Comparison of ENCODE assay signal across 8 cellular contexts in genomic region chr11:35141538-35141937, GRCh38. TPM values are rescaled to one million over a fixed set of nuclear protein-coding genes. Genes with fewer than 3 reads are reported as not detected.
A peak's percentile ranks its signal among the peaks of the same experiment; 100 is the strongest.
DNase-seq lines count a peak whose midpoint lies in the region; ATAC-seq and TF ChIP-seq lines count a peak whose summit lies in the region.

No MANE protein-coding gene starts in this region.

- 9 to 16% methylated on average over 8 of the region's 8 CpGs for WGBS in lower leg skin, 2 donors

- H3K4me3 Mint-ChIP-seq in activated naive CD8-positive, alpha-beta T cell treated with anti-CD3 and anti-CD28 coated beads for 36 hours, result peak overlapping the region; percentile 88

- no peak for ATAC-seq in GM21786 (IDR thresholded peaks at IDR 0.05; ENCODE audit: unreplicated experiment)

- peaks cover 60% of the 10 kb centered on the region for H3K36me3 Mint-ChIP-seq in activated naive CD8-positive, alpha-beta T cell treated with anti-CD3 and anti-CD28 coated beads for 36 hours

- no peaks in the 10 kb centered on the region for H3K27me3 Mint-ChIP-seq in activated naive CD8-positive, alpha-beta T cell treated with anti-CD3 and anti-CD28 coated beads for 36 hours

- peaks cover 2% of the 10 kb centered on the region for H3K9me3 Mint-ChIP-seq in activated naive CD8-positive, alpha-beta T cell treated with anti-CD3 and anti-CD28 coated beads for 36 hours

- H3K27ac Mint-ChIP-seq in activated naive CD8-positive, alpha-beta T cell treated with anti-CD3 and anti-CD28 coated beads for 36 hours, result peak overlapping the region; percentile 86

- DNase-seq in activated gamma-delta T cell treated with Interleukin-2 at 50 U/mL for 16 hours (peak; percentile 29), activated gamma-delta T cell (lab: John Stamatoyannopoulos, UW) (no peak), lower leg skin (ENCODE audit: low spot score in 2 of 2) (peak; percentile 70 to 93), ureter (ENCODE audit: low spot score) (peak; percentile 74), iPS-NIHi7 (ENCODE audit: extremely low spot score) (no peak), GM03348 (ENCODE audit: low spot score) (no peak)
- DNase-seq in activated naive CD8-positive, alpha-beta T cell treated with anti-CD3 and anti-CD28 coated beads for 36 hours, result no peak

- H3K4me1 Mint-ChIP-seq in activated naive CD8-positive, alpha-beta T cell treated with anti-CD3 and anti-CD28 coated beads for 36 hours, result peaks cover 68% of the 10 kb centered on the region

- TF ChIP-seq POLR2A in lower leg skin (IDR thresholded peaks at IDR 0.05), result no peak

- TF ChIP-seq CTCF in lower leg skin (IDR thresholded peaks at IDR 0.05), result no peak

- peak overlapping the region; percentile 13 for H3K4me3 ChIP-seq in lower leg skin (ENCODE audit: low read depth, poor library complexity, severe bottlenecking)

- intact Hi-C loops in lower leg skin (cut with DNase I; ENCODE audit: low total_unique reads), result loop anchor here (5.0 kb wide), 1 partner anchor 139 kb away; no protein-coding TSS in a partner anchor

RNA-seq across cellular contexts. Expression of gene CD44, which starts 2.6 kb away (rescaled TPM):
- 100 to 1,000 TPM; 380 to 428 TPM for total RNA-seq in activated naive CD8-positive, alpha-beta T cell treated with anti-CD3 and anti-CD28 coated beads for 36 hours
- 1,000 to 10,000 TPM in 1 of 4 donors, 100 to 1,000 TPM in 3; 861 to 1,282 (median 914) TPM for total RNA-seq in lower leg skin
- 348 TPM for total RNA-seq in ureter

Comparison
In these comparisons a context has a peak if more than half of its experiments do, and no peak if none do; other contexts are left out.
1. DNase-seq: peak in activated gamma-delta T cell treated with Interleukin-2 at 50 U/mL for 16 hours (single experiment), lower leg skin (2 of 2) and ureter (single experiment); none in activated gamma-delta T cell (single experiment), activated naive CD8-positive, alpha-beta T cell treated with anti-CD3 and anti-CD28 coated beads for 36 hours (single experiment), iPS-NIHi7 (single experiment) and GM03348 (single experiment).